20 cellular contexts compared by ENCODE assay signal in the genomic region with DNA sequence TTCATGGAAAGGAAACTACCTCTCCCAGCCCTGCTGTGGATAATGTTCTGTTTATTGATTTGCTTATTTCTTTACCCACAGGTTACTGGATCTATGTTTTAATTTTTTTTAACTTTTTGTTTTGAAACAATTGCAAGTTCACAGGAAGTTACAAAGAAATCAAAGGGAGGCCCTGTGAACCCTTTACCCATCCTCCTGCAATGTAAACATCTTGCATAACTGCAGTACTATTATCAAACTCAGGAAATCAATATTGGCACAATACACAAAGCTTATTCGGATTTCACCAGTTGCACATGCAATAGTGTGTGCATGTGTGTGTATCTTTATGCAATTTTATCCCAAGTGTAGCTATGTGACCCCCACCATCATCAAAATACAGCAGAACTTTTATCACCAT.
A peak's percentile ranks its signal among the peaks of the same experiment; 100 is the strongest.
DNase-seq lines count a peak whose midpoint lies in the region; ATAC-seq, FAIRE-seq and TF ChIP-seq lines count a peak whose summit lies in the region.
"Had no signal": no experiment of that assay in that cellular context is flagged by ENCODE, and none has a peak within 500 bp of the region (broad histone marks: within the 10 kb centered on the region; RNA-seq: fewer than 3 reads in every experiment).

No MANE protein-coding gene starts in this region.

- H3K27me3 ChIP-seq in HepG2 (ENCODE audit: control insufficient read depth in 1 of 2, insufficient read depth in 2 of 2, low read length in 2 of 2), result no peaks in the 10 kb centered on the region
- H3K27me3 ChIP-seq in pancreas, result no peaks in the 10 kb centered on the region

- no peaks in the 10 kb centered on the region for H4K20me1 ChIP-seq in HepG2 (ENCODE audit: insufficient read depth, low read length)

- H3K4me3 ChIP-seq in HepG2 (replicated peaks in 1 of 3; ENCODE audit: insufficient read depth in 1 of 3, low read depth in 2 of 3, low read length in 3 of 3) (no peak overlapping the region), pancreas (no peak overlapping the region)
- H3K4me3 ChIP-seq: GM23248 had no signal

- no peak overlapping the region for H3K4me2 ChIP-seq in HepG2 (ENCODE audit: low read depth, low read length)

- DNase-seq in NCI-H146 treated with DMSO at 0.1 percent for 48 hours (lab: John Stamatoyannopoulos, UW; ENCODE audit: unreplicated experiment) (peak; percentile 77), NCI-H748 (lab: John Stamatoyannopoulos, UW; ENCODE audit: unreplicated experiment) (peak; percentile 43), HepG2 (ENCODE audit: low spot score) (no peak), pancreas (no peak), NCI-H1048 (lab: John Stamatoyannopoulos, UW) (no peak), NCI-H187 treated with DMSO at 0.1 percent for 48 hours (lab: John Stamatoyannopoulos, UW) (no peak)
- DNase-seq: C1 segment of cervical spinal cord; Calu3; CD4-positive, alpha-beta memory T cell; COR-L47; DMS53; DMS79 treated with DMSO at 0.1 percent for 48 hours; GF-D8; GM23248; H7 had no signal

- ATAC-seq in HepG2 (no peak), pancreas (peak in 3 of 4 donors; percentile 16 to 67 (median 24)), GM18867 (IDR thresholded peaks at IDR 0.05; ENCODE audit: unreplicated experiment) (no peak)
- ATAC-seq: HCT116 had no signal

- POLR2A ChIA-PET in HepG2 (lab: Yijun Ruan, JAX), result no interaction called here

- no peak overlapping the region for H2AFZ ChIP-seq in HepG2 (ENCODE audit: low read length)
- H2AFZ ChIP-seq: GM23248 had no signal

- intact Hi-C loops in HepG2 (cut with micrococcal nuclease; ENCODE audit: unreplicated experiment), result no loop called here
- intact Hi-C loops in pancreas (cut with DNase I), result no loop called here

- H3K36me3 ChIP-seq in HepG2 (replicated peaks in 1 of 2; ENCODE audit: control insufficient read depth in 1 of 2, insufficient read depth in 2 of 2, low read length in 2 of 2) (no peaks in the 10 kb centered on the region), pancreas (no peaks in the 10 kb centered on the region)

- TF ChIP-seq EP300 in HepG2 (IDR thresholded peaks at IDR 0.05; ENCODE audit: low read depth in 2 of 2, low read length in 2 of 2) (no peak), HepG2 (CRISPR knock-in tag; IDR thresholded peaks at IDR 0.05; ENCODE audit: borderline replicate concordance) (no peak)

- H3K9me3 ChIP-seq in HepG2 (ENCODE audit: low read length) (peaks cover 33% of the 10 kb centered on the region), pancreas (no peaks in the 10 kb centered on the region)

- WGBS in HepG2 (ENCODE audit: low lambda C conversion rate), result 0% methylated on average over 1 of the region's 1 CpG
- 6% methylated on average over 1 of the region's 1 CpG for WGBS in pancreas, 2 donors

- BruUV-seq in HepG2 (replicated peaks; lab: Mats Ljungman, UMichigan), result no TSS peak

- CTCF ChIA-PET in HepG2 (lab: Yijun Ruan, JAX; ENCODE audit: low intra/inter-chr PET ratio, low total read pairs), result no interaction called here

- no peak for TF ChIP-seq POLR2A in HepG2 (IDR thresholded peaks at IDR 0.05; ENCODE audit: insufficient read depth in 1 of 2, low read depth in 2 of 2, low read length in 2 of 2)

- in situ Hi-C loops in HepG2 (cut with HindIII; ENCODE audit: extremely low pct_ligation_motif_present, low pct_unique_long_range_greater_than_20kb), result no loop called here

- TF ChIP-seq RAD21 in HepG2 (CRISPR knock-in tag; IDR thresholded peaks at IDR 0.05), result no peak

- H3K79me2 ChIP-seq in HepG2 (ENCODE audit: insufficient read depth, low read length), result no peaks in the 10 kb centered on the region

- H3K27ac ChIP-seq in HepG2 (ENCODE audit: extremely low read length, insufficient read depth, low read length) (no peak overlapping the region), pancreas (no peak overlapping the region)
- H3K27ac ChIP-seq: GM23248 had no signal

- no peak for TF ChIP-seq CTCF in HepG2 (CRISPR knock-in tag; IDR thresholded peaks at IDR 0.05)
- TF ChIP-seq CTCF in pancreas (IDR thresholded peaks at IDR 0.05), result no peak

- no peak for FAIRE-seq in HepG2 (lab: Jason Lieb, UNC)
- FAIRE-seq in pancreas (lab: Jason Lieb, UNC), result no peak
- FAIRE-seq: GM12891, GM19239, H1 had no signal

- no peak overlapping the region for H3K9ac ChIP-seq in HepG2 (ENCODE audit: insufficient read depth, low read depth, low read length)
- H3K9ac ChIP-seq: GM23248 had no signal

- no peaks in the 10 kb centered on the region for H3K4me1 ChIP-seq in HepG2 (ENCODE audit: insufficient read depth, low read length)
- H3K4me1 ChIP-seq in pancreas, result peaks cover 0 to 5% (median 0%) of the 10 kb centered on the region in 3 donors

TF ChIP-seq in HepG2, 621 proteins besides CTCF, POLR2A, EP300 and RAD21 (continues in another document):
- no peak for TF ChIP-seq ZNF83 (CRISPR knock-in tag; IDR thresholded peaks at IDR 0.05; ENCODE audit: borderline replicate concordance)
- no peak for TF ChIP-seq KAT8 (CRISPR knock-in tag; IDR thresholded peaks at IDR 0.05)
- TF ChIP-seq HES4 (CRISPR knock-in tag; IDR thresholded peaks at IDR 0.05; ENCODE audit: borderline replicate concordance), result no peak
- no peak for TF ChIP-seq SOX13 (IDR thresholded peaks at IDR 0.05)
- peak in 1 of 2 experiments; percentile 90; a peak in 2 of 4 replicates for TF ChIP-seq SOX13 (CRISPR knock-in tag; conservative IDR thresholded peaks at IDR 0.05 in 1 of 2, IDR thresholded peaks at IDR 0.05 in 1 of 2)
- no peak for TF ChIP-seq ZNF7 (CRISPR knock-in tag; IDR thresholded peaks at IDR 0.05)
- TF ChIP-seq ZNF441 (CRISPR knock-in tag; IDR thresholded peaks at IDR 0.05; ENCODE audit: borderline replicate concordance), result no peak
- TF ChIP-seq SOX5 (CRISPR knock-in tag; IDR thresholded peaks at IDR 0.05; ENCODE audit: borderline replicate concordance), result peak; percentile 72; the same call in 1 of the 2 replicates
- TF ChIP-seq BRCA1 (CRISPR knock-in tag; IDR thresholded peaks at IDR 0.05), result no peak
- TF ChIP-seq, protein P1, sequence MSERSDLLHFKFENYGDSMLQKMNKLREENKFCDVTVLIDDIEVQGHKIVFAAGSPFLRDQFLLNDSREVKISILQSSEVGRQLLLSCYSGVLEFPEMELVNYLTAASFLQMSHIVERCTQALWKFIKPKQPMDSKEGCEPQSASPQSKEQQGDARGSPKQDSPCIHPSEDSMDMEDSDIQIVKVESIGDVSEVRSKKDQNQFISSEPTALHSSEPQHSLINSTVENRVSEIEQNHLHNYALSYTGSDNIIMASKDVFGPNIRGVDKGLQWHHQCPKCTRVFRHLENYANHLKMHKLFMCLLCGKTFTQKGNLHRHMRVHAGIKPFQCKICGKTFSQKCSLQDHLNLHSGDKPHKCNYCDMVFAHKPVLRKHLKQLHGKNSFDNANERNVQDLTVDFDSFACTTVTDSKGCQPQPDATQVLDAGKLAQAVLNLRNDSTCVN (CRISPR knock-in tag; IDR thresholded peaks at IDR 0.05; ENCODE audit: borderline replicate concordance), result no peak
- TF ChIP-seq ETV5 (CRISPR knock-in tag; IDR thresholded peaks at IDR 0.05; ENCODE audit: borderline replicate concordance), result no peak
- TF ChIP-seq, protein P2, sequence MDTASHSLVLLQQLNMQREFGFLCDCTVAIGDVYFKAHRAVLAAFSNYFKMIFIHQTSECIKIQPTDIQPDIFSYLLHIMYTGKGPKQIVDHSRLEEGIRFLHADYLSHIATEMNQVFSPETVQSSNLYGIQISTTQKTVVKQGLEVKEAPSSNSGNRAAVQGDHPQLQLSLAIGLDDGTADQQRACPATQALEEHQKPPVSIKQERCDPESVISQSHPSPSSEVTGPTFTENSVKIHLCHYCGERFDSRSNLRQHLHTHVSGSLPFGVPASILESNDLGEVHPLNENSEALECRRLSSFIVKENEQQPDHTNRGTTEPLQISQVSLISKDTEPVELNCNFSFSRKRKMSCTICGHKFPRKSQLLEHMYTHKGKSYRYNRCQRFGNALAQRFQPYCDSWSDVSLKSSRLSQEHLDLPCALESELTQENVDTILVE (CRISPR knock-in tag; IDR thresholded peaks at IDR 0.05), result no peak
- no peak for TF ChIP-seq TEAD2 (CRISPR knock-in tag; IDR thresholded peaks at IDR 0.05)
- no peak for TF ChIP-seq SATB2 (CRISPR knock-in tag; IDR thresholded peaks at IDR 0.05)
- TF ChIP-seq FOXA3 (CRISPR knock-in tag; IDR thresholded peaks at IDR 0.05), result peak; percentile 65
- no peak for TF ChIP-seq ZNF629 (CRISPR knock-in tag; conservative IDR thresholded peaks at IDR 0.05)
- no peak for TF ChIP-seq FOXP1 (IDR thresholded peaks at IDR 0.05)
- TF ChIP-seq FOXP1 (CRISPR knock-in tag; IDR thresholded peaks at IDR 0.05), result peak; percentile 47; the same call in 1 of the 2 replicates
- TF ChIP-seq, protein P3, sequence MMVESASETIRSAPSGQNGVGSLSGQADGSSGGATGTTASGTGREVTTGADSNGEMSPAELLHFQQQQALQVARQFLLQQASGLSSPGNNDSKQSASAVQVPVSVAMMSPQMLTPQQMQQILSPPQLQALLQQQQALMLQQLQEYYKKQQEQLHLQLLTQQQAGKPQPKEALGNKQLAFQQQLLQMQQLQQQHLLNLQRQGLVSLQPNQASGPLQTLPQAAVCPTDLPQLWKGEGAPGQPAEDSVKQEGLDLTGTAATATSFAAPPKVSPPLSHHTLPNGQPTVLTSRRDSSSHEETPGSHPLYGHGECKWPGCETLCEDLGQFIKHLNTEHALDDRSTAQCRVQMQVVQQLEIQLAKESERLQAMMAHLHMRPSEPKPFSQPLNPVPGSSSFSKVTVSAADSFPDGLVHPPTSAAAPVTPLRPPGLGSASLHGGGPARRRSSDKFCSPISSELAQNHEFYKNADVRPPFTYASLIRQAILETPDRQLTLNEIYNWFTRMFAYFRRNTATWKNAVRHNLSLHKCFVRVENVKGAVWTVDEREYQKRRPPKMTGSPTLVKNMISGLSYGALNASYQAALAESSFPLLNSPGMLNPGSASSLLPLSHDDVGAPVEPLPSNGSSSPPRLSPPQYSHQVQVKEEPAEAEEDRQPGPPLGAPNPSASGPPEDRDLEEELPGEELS (CRISPR knock-in tag; IDR thresholded peaks at IDR 0.05), result 0 out of 2 replicates have a peak, but pooled peaks have one; percentile 18
- TF ChIP-seq SP2 (CRISPR knock-in tag; IDR thresholded peaks at IDR 0.05), result no peak
- no peak for TF ChIP-seq NPAS2 (CRISPR knock-in tag; IDR thresholded peaks at IDR 0.05; ENCODE audit: borderline replicate concordance)
- TF ChIP-seq ZNF816 (CRISPR knock-in tag; IDR thresholded peaks at IDR 0.05; ENCODE audit: borderline replicate concordance), result no peak
- TF ChIP-seq NCOR1 (IDR thresholded peaks at IDR 0.05; ENCODE audit: borderline replicate concordance, low read length), result no peak
- no peak for TF ChIP-seq RFXANK (CRISPR knock-in tag; IDR thresholded peaks at IDR 0.05)
- TF ChIP-seq FOXK1 (CRISPR knock-in tag; IDR thresholded peaks at IDR 0.05; ENCODE audit: borderline replicate concordance, low read depth), result no peak
- TF ChIP-seq SOX6 (IDR thresholded peaks at IDR 0.05), result no peak
- TF ChIP-seq SOX6 (CRISPR knock-in tag; IDR thresholded peaks at IDR 0.05), result peak; percentile 80
- TF ChIP-seq FOXA1 (IDR thresholded peaks at IDR 0.05), result no peak
- TF ChIP-seq FOXA1 (CRISPR knock-in tag; IDR thresholded peaks at IDR 0.05), result peak; percentile 41; the same call in 1 of the 2 replicates
- TF ChIP-seq RELA (CRISPR knock-in tag; IDR thresholded peaks at IDR 0.05), result no peak

Comparison
In these comparisons a context has a peak if more than half of its experiments do, and no peak if none do; other contexts are left out.
1. DNase-seq: peak in NCI-H146 treated with DMSO at 0.1 percent for 48 hours (single experiment) and NCI-H748 (single experiment); none in HepG2 (single experiment), pancreas (0 of 6), NCI-H1048 (single experiment) and NCI-H187 treated with DMSO at 0.1 percent for 48 hours (single experiment).
2. ATAC-seq: peak in pancreas (3 of 4); none in HepG2 (single experiment) and GM18867 (single experiment).